ENCODE assay signal across 9 cellular contexts in the genomic region with DNA sequence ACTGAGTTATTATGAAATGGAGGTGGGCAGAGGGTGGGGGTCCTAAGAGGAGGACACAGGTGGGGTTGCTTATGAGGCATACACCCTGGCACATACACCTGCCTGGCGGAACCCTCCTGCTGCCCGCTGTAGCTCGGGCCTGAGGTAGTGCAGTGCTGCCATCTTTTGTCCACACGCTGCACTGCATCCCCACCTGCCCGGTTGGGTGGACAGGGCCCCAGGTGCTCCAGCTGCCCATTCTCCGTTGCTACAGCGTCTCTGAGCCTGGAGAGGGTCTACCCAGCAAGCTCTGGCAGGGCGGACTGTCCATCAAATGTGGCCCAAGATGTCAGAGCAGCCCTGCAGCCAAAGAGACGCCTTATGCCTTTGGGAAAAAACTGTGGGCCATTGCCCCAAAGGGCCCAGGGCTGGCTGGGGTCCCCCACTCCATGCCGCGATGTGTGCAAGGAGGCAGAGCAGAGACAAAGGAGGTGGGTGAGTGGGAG.
A peak's percentile ranks its signal among the peaks of the same experiment; 100 is the strongest.
DNase-seq lines count a peak whose midpoint lies in the region; ATAC-seq and TF ChIP-seq lines count a peak whose summit lies in the region.
"Had no signal": no experiment of that assay in that cellular context is flagged by ENCODE, and none has a peak within 500 bp of the region (broad histone marks: within the 10 kb centered on the region; RNA-seq: fewer than 3 reads in every experiment).

No MANE protein-coding gene starts in this region.

- H3K9me3 ChIP-seq in right atrium auricular region = peaks cover 0 to 9% of the 10 kb centered on the region in 2 donors

- no peaks in the 10 kb centered on the region for H3K36me3 ChIP-seq in right atrium auricular region

- no peaks in the 10 kb centered on the region for H3K36me3 Mint-ChIP-seq in activated CD4-positive, alpha-beta memory T cell treated with anti-CD3 and anti-CD28 coated beads for 36 hours
- H3K36me3 Mint-ChIP-seq in stimulated activated naive B cell treated with anti-CD40 and anti-IgM and Interleukin-4, amounts not matched to agents 10 μg/mL and 1 μg/mL and 100 μg/mL, for 72 hours = no peaks in the 10 kb centered on the region
- H3K36me3 Mint-ChIP-seq: activated naive CD4-positive, alpha-beta T cell treated with anti-CD3 and anti-CD28 coated beads, Interleukin-2, amount 50 U/mL, for 72 hours had no signal

- H3K27me3 Mint-ChIP-seq in activated CD4-positive, alpha-beta memory T cell treated with anti-CD3 and anti-CD28 coated beads for 36 hours = no peaks in the 10 kb centered on the region
- H3K27me3 Mint-ChIP-seq in stimulated activated naive B cell treated with anti-CD40 and anti-IgM and Interleukin-4, amounts not matched to agents 10 μg/mL and 1 μg/mL and 100 μg/mL, for 72 hours = peaks cover 4 to 13% of the 10 kb centered on the region in 2 donors

- peak; percentile 80 for TF ChIP-seq CTCF in GM12865 (IDR thresholded peaks at IDR 0.05; ENCODE audit: insufficient read depth, low read depth, low read length, missing control alignments)
- TF ChIP-seq CTCF in right atrium auricular region (IDR thresholded peaks at IDR 0.05) = peak; percentile 70 to 82

- no peak overlapping the region for H3K4me3 ChIP-seq in GM12865 (ENCODE audit: low read depth, low read length)
- no peak overlapping the region for H3K4me3 ChIP-seq in right atrium auricular region

- CTCF ChIA-PET in activated CD4-positive, alpha-beta memory T cell treated with anti-CD3 and anti-CD28 coated beads for 36 hours (lab: Charles Lee) = interaction anchor here (0.6 to 1.9 kb wide), 8 partner anchors 11 to 1437 kb away, joined by 3 to 9 read pairs (median 4); no protein-coding TSS in a partner anchor

- H3K4me1 Mint-ChIP-seq in activated CD4-positive, alpha-beta memory T cell treated with anti-CD3 and anti-CD28 coated beads for 36 hours (ENCODE audit: low read depth) = no peaks in the 10 kb centered on the region
- H3K4me1 Mint-ChIP-seq in stimulated activated naive B cell treated with anti-CD40 and anti-IgM and Interleukin-4, amounts not matched to agents 10 μg/mL and 1 μg/mL and 100 μg/mL, for 72 hours = no peaks in the 10 kb centered on the region

- peak; percentile 72 for ATAC-seq in stimulated activated naive B cell treated with anti-CD40 and anti-IgM and Interleukin-4, amounts not matched to agents 10 μg/mL and 1 μg/mL and 100 μg/mL, for 72 hours (replicated peaks)

- POLR2A ChIA-PET in activated CD4-positive, alpha-beta memory T cell treated with anti-CD3 and anti-CD28 coated beads for 36 hours (lab: Charles Lee) = no interaction called here

- H3K9me3 Mint-ChIP-seq in activated CD4-positive, alpha-beta memory T cell treated with anti-CD3 and anti-CD28 coated beads for 36 hours = no peaks in the 10 kb centered on the region
- H3K9me3 Mint-ChIP-seq in stimulated activated naive B cell treated with anti-CD40 and anti-IgM and Interleukin-4, amounts not matched to agents 10 μg/mL and 1 μg/mL and 100 μg/mL, for 72 hours = peaks cover 0 to 3% of the 10 kb centered on the region in 2 donors
- H3K9me3 Mint-ChIP-seq: activated naive CD4-positive, alpha-beta T cell treated with anti-CD3 and anti-CD28 coated beads, Interleukin-2, amount 50 U/mL, for 72 hours had no signal

- intact Hi-C loops in activated CD4-positive, alpha-beta memory T cell treated with anti-CD3 and anti-CD28 coated beads for 36 hours (cut with micrococcal nuclease) = no loop called here

- no peak overlapping the region for H3K27ac Mint-ChIP-seq in activated CD4-positive, alpha-beta memory T cell treated with anti-CD3 and anti-CD28 coated beads for 36 hours
- no peak overlapping the region for H3K27ac Mint-ChIP-seq in stimulated activated naive B cell treated with anti-CD40 and anti-IgM and Interleukin-4, amounts not matched to agents 10 μg/mL and 1 μg/mL and 100 μg/mL, for 72 hours
- H3K27ac Mint-ChIP-seq: activated naive CD4-positive, alpha-beta T cell treated with anti-CD3 and anti-CD28 coated beads, Interleukin-2, amount 50 U/mL, for 72 hours had no signal

- H3K27me3 ChIP-seq in right atrium auricular region = no peaks in the 10 kb centered on the region

- DNase-seq in A172 (ENCODE audit: low spot score) (peak; percentile 15), GM12865 (ENCODE audit: low read depth) (peak; percentile 50), NCI-H2029 (lab: John Stamatoyannopoulos, UW) (peak; percentile 39), right atrium auricular region (ENCODE audit: low spot score) (no peak), SKM-1 treated with dmso at 0.1 percent for 144 hours (lab: John Stamatoyannopoulos, UW; ENCODE audit: unreplicated experiment) (no peak), NCI-H1694 (lab: John Stamatoyannopoulos, UW) (no peak)
- DNase-seq in activated CD4-positive, alpha-beta memory T cell treated with anti-CD3 and anti-CD28 coated beads for 36 hours = peak; percentile 48
- no peak for DNase-seq in stimulated activated naive B cell treated with anti-CD40 and anti-IgM and Interleukin-4, amounts not matched to agents 10 μg/mL and 1 μg/mL and 100 μg/mL, for 72 hours

- no peaks in the 10 kb centered on the region for H3K4me1 ChIP-seq in right atrium auricular region

- no peak overlapping the region for H3K4me3 Mint-ChIP-seq in activated CD4-positive, alpha-beta memory T cell treated with anti-CD3 and anti-CD28 coated beads for 36 hours
- no peak overlapping the region for H3K4me3 Mint-ChIP-seq in stimulated activated naive B cell treated with anti-CD40 and anti-IgM and Interleukin-4, amounts not matched to agents 10 μg/mL and 1 μg/mL and 100 μg/mL, for 72 hours

- no peak overlapping the region for H3K27ac ChIP-seq in right atrium auricular region

Comparison
In these comparisons a context has a peak if more than half of its experiments do, and no peak if none do; other contexts are left out.
1. DNase-seq: peak in A172 (single experiment), GM12865 (single experiment), NCI-H2029 (single experiment) and activated CD4-positive, alpha-beta memory T cell treated with anti-CD3 and anti-CD28 coated beads for 36 hours (single experiment); none in right atrium auricular region (single experiment), stimulated activated naive B cell treated with anti-CD40 and anti-IgM and Interleukin-4, amounts not matched to agents 10 μg/mL and 1 μg/mL and 100 μg/mL, for 72 hours (single experiment), SKM-1 treated with dmso at 0.1 percent for 144 hours (single experiment) and NCI-H1694 (single experiment).